Comparison of ENCODE assay signal across 9 cellular contexts in genomic region chr19:36245210-36246005, GRCh38. TPM values are rescaled to one million over a fixed set of nuclear protein-coding genes. Genes with fewer than 3 reads are reported as not detected.
DNase-seq lines count a peak whose midpoint lies in the region; ATAC-seq and TF ChIP-seq lines count a peak whose summit lies in the region.
"Had no signal": no experiment of that assay in that cellular context is flagged by ENCODE, and none has a peak within 500 bp of the region (broad histone marks: within the 10 kb centered on the region; RNA-seq: fewer than 3 reads in every experiment).

No MANE protein-coding gene starts in this region.

- peak overlapping the region; percentile 86 for H3K27ac Mint-ChIP-seq in WTC11
- H3K27ac Mint-ChIP-seq in Caco-2 (ENCODE audit: unreplicated experiment), result no peak overlapping the region

- ATAC-seq in WTC11 (peak; percentile 87), GM19467 (IDR thresholded peaks at IDR 0.05; ENCODE audit: unreplicated experiment) (no peak), GM21737 (IDR thresholded peaks at IDR 0.05; ENCODE audit: unreplicated experiment) (no peak)
- ATAC-seq: activated CD4-positive, CD25-positive, alpha-beta regulatory T cell treated with anti-CD3 and anti-CD28 coated beads, Interleukin-2, amount 50 U/mL, for 24 hours had no signal

- H3K36me3 ChIP-seq in right atrium auricular region (no peaks in the 10 kb centered on the region), Caco-2 (ENCODE audit: control insufficient read depth, insufficient read depth, low read length) (no peaks in the 10 kb centered on the region)

- intact Hi-C loops in Caco-2 (cut with micrococcal nuclease; ENCODE audit: unreplicated experiment), result no loop called here

- peak; percentile 93 for DNase-seq in ELF-1 (ENCODE audit: low read depth, low spot score)
- peak; percentile 85 for DNase-seq in WTC11 (ENCODE audit: low spot score)
- no peak for DNase-seq in right atrium auricular region (ENCODE audit: low spot score)
- DNase-seq in retina, result peak; percentile 93
- no peak for DNase-seq in putamen (ENCODE audit: low spot score)
- DNase-seq in Caco-2, result no peak

- H3K9me3 Mint-ChIP-seq in WTC11 (no peaks in the 10 kb centered on the region), Caco-2 (ENCODE audit: unreplicated experiment) (peaks cover 2% of the 10 kb centered on the region)

- TF ChIP-seq CTCF in WTC11 (IDR thresholded peaks at IDR 0.05), result no peak
- TF ChIP-seq CTCF in right atrium auricular region (IDR thresholded peaks at IDR 0.05), result no peak
- TF ChIP-seq CTCF in Caco-2 (IDR thresholded peaks at IDR 0.05; ENCODE audit: insufficient read depth in 1 of 2, low read depth in 1 of 2, low read length in 1 of 2, severe bottlenecking in 1 of 2, unreplicated experiment in 1 of 2), result no peak

- CTCF ChIA-PET in WTC11 (lab: Charles Lee) (interaction anchor here (0.9 to 1.6 kb wide), 7 partner anchors 9 to 248 kb away, joined by 3 to 13 read pairs (median 5); partner anchors contain the start of genes ZNF146, ZNF565 and ZNF566), Caco-2 (lab: Charles Lee) (no interaction called here)

- no peaks in the 10 kb centered on the region for H3K27me3 ChIP-seq in right atrium auricular region
- no peaks in the 10 kb centered on the region for H3K27me3 ChIP-seq in Caco-2 (replicated peaks; ENCODE audit: control insufficient read depth, insufficient read depth, low read length)

- peaks cover 26% of the 10 kb centered on the region for H3K4me1 Mint-ChIP-seq in WTC11
- H3K4me1 Mint-ChIP-seq in Caco-2 (ENCODE audit: low read depth, unreplicated experiment), result no peaks in the 10 kb centered on the region

- no TSS peak for BruUV-seq in Caco-2 (replicated peaks; lab: Mats Ljungman, UMichigan)

- peak overlapping the region; percentile 72 for H3K4me3 Mint-ChIP-seq in WTC11
- H3K4me3 Mint-ChIP-seq in Caco-2 (ENCODE audit: unreplicated experiment), result no peak overlapping the region

- no peak overlapping the region for H3K27ac ChIP-seq in right atrium auricular region

- peaks cover 0 to 14% of the 10 kb centered on the region in 2 donors for H3K4me1 ChIP-seq in right atrium auricular region
- H3K4me1 ChIP-seq in Caco-2, result no peaks in the 10 kb centered on the region

- peak overlapping the region; percentile 39 to 57 for H3K4me3 ChIP-seq in right atrium auricular region
- no peak overlapping the region for H3K4me3 ChIP-seq in Caco-2 (ENCODE audit: low read depth, low read length)

- POLR2A ChIA-PET in WTC11 (lab: Charles Lee), result interaction anchor here (1.0 to 1.6 kb wide), 3 partner anchors 31 to 134 kb away, joined by 3 to 8 read pairs (median 3); partner anchors contain the start of genes ZFP14, ZNF146 and ZNF565
- POLR2A ChIA-PET in Caco-2 (lab: Charles Lee), result no interaction called here

- H3K36me3 Mint-ChIP-seq in WTC11, result no peaks in the 10 kb centered on the region
- peaks cover 7% of the 10 kb centered on the region for H3K36me3 Mint-ChIP-seq in Caco-2 (ENCODE audit: insufficient read depth, unreplicated experiment)

- H3K9me3 ChIP-seq in right atrium auricular region (no peaks in the 10 kb centered on the region), Caco-2 (no peaks in the 10 kb centered on the region; the same call in 1 of the 2 replicates)

- H3K27me3 Mint-ChIP-seq in WTC11 (ENCODE audit: low read depth) (peaks cover 4% of the 10 kb centered on the region; the same call in 1 of the 2 replicates), Caco-2 (ENCODE audit: insufficient read depth, unreplicated experiment) (no peaks in the 10 kb centered on the region)

TF ChIP-seq in WTC11, 78 proteins besides CTCF, POLR2A, EP300 and RAD21:
- TF ChIP-seq CREM (CRISPR knock-in tag; IDR thresholded peaks at IDR 0.05), result 0 out of 2 replicates have a peak, but pooled peaks have one; percentile 29
- peak; percentile 49; the same call in 1 of the 2 replicates for TF ChIP-seq HMGXB4 (CRISPR knock-in tag; IDR thresholded peaks at IDR 0.05)
- TF ChIP-seq FOXP4 (CRISPR knock-in tag; IDR thresholded peaks at IDR 0.05), result peak; percentile 69; the same call in 1 of the 2 replicates
- TF ChIP-seq SMAD3 (CRISPR knock-in tag; IDR thresholded peaks at IDR 0.05; ENCODE audit: borderline replicate concordance), result 0 out of 2 replicates have a peak, but pooled peaks have one; percentile 62
- TF ChIP-seq GRHL2 (CRISPR knock-in tag; IDR thresholded peaks at IDR 0.05; ENCODE audit: insufficient replicate concordance, severe bottlenecking), result no peak
- TF ChIP-seq MAX (CRISPR knock-in tag; IDR thresholded peaks at IDR 0.05), result peak; percentile 87
- peak; percentile 77; the same call in 1 of the 2 replicates for TF ChIP-seq E2F5 (CRISPR knock-in tag; IDR thresholded peaks at IDR 0.05)
- peak; percentile 76 for TF ChIP-seq SP1 (CRISPR knock-in tag; conservative IDR thresholded peaks at IDR 0.05)
- peak; percentile 44; the same call in 1 of the 2 replicates for TF ChIP-seq FOXK1 (CRISPR knock-in tag; IDR thresholded peaks at IDR 0.05)
- TF ChIP-seq ETV6 (CRISPR knock-in tag; IDR thresholded peaks at IDR 0.05), result peak; percentile 18; the same call in 1 of the 2 replicates
- no peak for TF ChIP-seq GTF2I (CRISPR knock-in tag; conservative IDR thresholded peaks at IDR 0.05)
- peak; percentile 49; the same call in 1 of the 2 replicates for TF ChIP-seq FOXP1 (CRISPR knock-in tag; IDR thresholded peaks at IDR 0.05; ENCODE audit: borderline replicate concordance)
- TF ChIP-seq MYBL2 (CRISPR knock-in tag; IDR thresholded peaks at IDR 0.05), result no peak
- 0 out of 2 replicates have a peak, but pooled peaks have one; percentile 18 for TF ChIP-seq ZNF232 (CRISPR knock-in tag; IDR thresholded peaks at IDR 0.05)
- TF ChIP-seq NFYB (CRISPR knock-in tag; conservative IDR thresholded peaks at IDR 0.05; ENCODE audit: low read depth), result no peak
- peak; percentile 36; the same call in 1 of the 2 replicates for TF ChIP-seq ZBTB43 (CRISPR knock-in tag; IDR thresholded peaks at IDR 0.05)

RNA-seq across cellular contexts. Expression of gene ZNF146, which starts 30.5 kb away (rescaled TPM):
- total RNA-seq in WTC11 (2021) (122 to 128 TPM (median 124 TPM) in 3 replicates), right atrium auricular region (10 to 100 TPM; 46.2 to 48.0 TPM), Caco-2 (2022) (76.1 and 76.4 TPM in 2 replicates)

RNA-seq across cellular contexts. Expression of gene ZNF565, which starts 30.9 kb away (rescaled TPM):
- total RNA-seq in WTC11 (2021) (2.5 to 3.0 TPM (median 2.8 TPM) in 3 replicates), right atrium auricular region (1 to 10 TPM; 2.4 to 3.1 TPM), Caco-2 (2022) (3.8 and 4.1 TPM in 2 replicates)

Comparison
In these comparisons a context has a peak if more than half of its experiments do, and no peak if none do; other contexts are left out.
1. DNase-seq: peak in ELF-1 (single experiment), WTC11 (single experiment) and retina (single experiment); none in right atrium auricular region (single experiment), putamen (single experiment) and Caco-2 (0 of 2).